Comparison of ENCODE assay signal across 8 cellular contexts in the genomic region with DNA sequence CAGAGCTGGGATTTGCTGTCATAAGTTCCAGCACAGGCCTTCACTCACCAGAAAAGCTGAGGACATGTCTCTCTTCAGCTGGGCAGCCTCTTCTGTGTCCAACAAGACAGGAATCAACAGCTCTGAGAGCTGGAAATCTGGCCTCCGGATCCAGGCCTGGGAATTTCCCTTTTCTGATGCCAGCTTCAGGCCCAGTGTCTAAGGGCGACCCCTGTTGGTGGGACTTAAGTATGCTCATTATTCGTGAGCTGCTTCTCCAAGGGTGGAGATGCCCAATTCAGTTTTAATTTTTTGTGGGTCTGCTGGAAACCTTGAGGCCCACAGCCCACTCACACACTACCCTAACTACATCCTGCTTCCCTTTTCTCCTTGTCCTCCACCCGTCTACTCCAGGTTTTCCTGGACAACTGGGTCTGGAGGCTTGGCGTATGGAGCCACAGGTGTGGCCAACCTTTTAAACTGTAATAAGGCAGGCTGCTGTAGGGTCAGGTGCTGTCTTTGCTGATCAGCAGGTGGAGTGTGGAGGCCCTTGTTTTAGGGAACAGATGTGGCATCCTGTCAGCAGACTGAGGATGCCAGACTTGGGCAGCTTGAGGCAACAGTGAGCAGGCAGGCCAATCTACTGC. TPM values are rescaled to one million over a fixed set of nuclear protein-coding genes. Genes with fewer than 3 reads are reported as not detected.
DNase-seq lines count a peak whose midpoint lies in the region; ATAC-seq and TF ChIP-seq lines count a peak whose summit lies in the region.

No MANE protein-coding gene starts in this region.

- peak; percentile 87 for TF ChIP-seq CTCF in GM13977 (IDR thresholded peaks at IDR 0.05; ENCODE audit: extremely low read depth, insufficient read depth, missing control alignments)

- ATAC-seq in GM18502 (IDR thresholded peaks at IDR 0.05; ENCODE audit: poor library complexity, unreplicated experiment): no peak

- in situ Hi-C loops in GM13977 (cut with MboI; ENCODE audit: low pct_unique_long_range_greater_than_20kb, low sequenced_read_pairs, unreplicated experiment): no loop called here

- DNase-seq in 8988T (peak; percentile 53), GM13977 (ENCODE audit: low spot score) (peak; percentile 84), NCI-H446 (lab: John Stamatoyannopoulos, UW) (peak; percentile 68 to 90), lung microvascular endothelial cell (ENCODE audit: low read depth in 2 of 2) (peak; percentile 85 to 91)
- DNase-seq in activated CD4-positive, alpha-beta T cell treated with anti-CD3 and anti-CD28 coated beads, Interleukin-2, amount 50 U/mL, for 48 hours: peak; percentile 69 to 78
- DNase-seq in effector CD4-positive, alpha-beta T cell: peak; percentile 33
- DNase-seq in stimulated activated CD8-positive, alpha-beta memory T cell treated with anti-CD3 and anti-CD28 coated beads, Interleukin-15, amount 100 ng/mL, for 1 hour (ENCODE audit: low read depth): peak; percentile 32

RNA-seq across cellular contexts. Expression of gene CEMIP, which starts 2.6 kb away (rescaled TPM):
- total RNA-seq in lung microvascular endothelial cell: under 0.01 and 0.22 TPM in 2 replicates

Comparison
In these comparisons a context has a peak if more than half of its experiments do, and no peak if none do; other contexts are left out.
1. DNase-seq: peak in every context shown above with its lines; median percentile 88 in lung microvascular endothelial cell; 84 in GM13977; 79 in NCI-H446; 74 in activated CD4-positive, alpha-beta T cell treated with anti-CD3 and anti-CD28 coated beads, Interleukin-2, amount 50 U/mL, for 48 hours; 53 in 8988T; 33 in effector CD4-positive, alpha-beta T cell; 32 in stimulated activated CD8-positive, alpha-beta memory T cell treated with anti-CD3 and anti-CD28 coated beads, Interleukin-15, amount 100 ng/mL, for 1 hour.